ENCODE assay signal across 8 cellular contexts in the genomic region with DNA sequence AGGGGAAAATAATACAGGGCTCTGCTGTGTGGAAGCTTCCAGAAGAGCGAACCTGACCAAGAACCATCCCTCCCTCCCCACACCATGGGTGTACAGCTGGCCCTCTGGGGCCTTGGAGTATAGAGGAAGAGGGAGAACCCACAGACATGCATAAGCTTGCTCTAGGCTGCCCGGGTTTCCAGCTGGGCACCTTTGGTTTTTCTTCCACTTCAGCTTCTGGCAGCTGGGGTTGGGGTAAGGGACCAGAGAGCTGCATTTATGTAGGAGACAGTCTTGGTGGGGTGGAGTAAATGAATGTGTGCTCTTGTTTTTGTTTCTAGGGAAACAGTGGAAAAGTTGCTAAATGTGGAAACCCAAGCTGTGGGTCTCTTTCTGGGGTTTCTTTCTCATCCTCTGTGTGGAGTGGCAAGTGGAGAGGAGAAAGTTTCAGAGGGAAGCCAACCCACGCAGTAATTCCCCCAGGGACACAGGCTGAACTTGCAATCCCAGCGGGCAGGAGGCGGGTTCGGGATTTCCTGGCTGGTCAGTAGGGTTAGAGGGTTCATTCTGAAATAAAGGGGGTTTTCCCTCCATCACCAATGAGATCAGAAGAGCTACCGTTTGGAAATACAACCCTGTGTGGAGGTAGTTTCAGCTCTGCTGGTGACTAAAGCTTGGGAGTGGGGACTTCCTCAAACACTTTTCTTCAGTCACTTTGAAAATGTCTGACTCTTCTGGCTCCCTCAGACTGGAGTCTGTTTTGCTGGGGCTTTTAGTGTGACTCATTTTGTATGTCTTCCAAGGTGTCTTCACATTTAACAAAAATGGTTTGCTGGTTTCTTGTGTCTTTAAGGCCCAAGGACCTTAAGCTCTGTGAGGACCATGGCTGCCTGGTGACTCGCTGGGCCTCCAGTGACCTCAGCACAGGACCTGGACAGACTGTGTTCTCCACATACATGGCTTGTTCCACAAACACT. TPM values are rescaled to one million over a fixed set of nuclear protein-coding genes. Genes with fewer than 3 reads are reported as not detected.
A peak's percentile ranks its signal among the peaks of the same experiment; 100 is the strongest.
DNase-seq lines count a peak whose midpoint lies in the region; ATAC-seq and TF ChIP-seq lines count a peak whose summit lies in the region.

No MANE protein-coding gene starts in this region.

- peaks cover 4 to 5% of the 10 kb centered on the region in 2 donors for H3K36me3 Mint-ChIP-seq in activated naive CD4-positive, alpha-beta T cell treated with anti-CD3 and anti-CD28 coated beads, Interleukin-2, amount 50 U/mL, for 72 hours

- DNase-seq in AG10803 (ENCODE audit: low read depth) (peak; percentile 68), lung microvascular endothelial cell (ENCODE audit: low read depth in 2 of 2) (peak; percentile 40 to 71), retina (no peak), NAMALWA (ENCODE audit: low spot score) (no peak)
- DNase-seq in activated naive CD4-positive, alpha-beta T cell treated with anti-CD3 and anti-CD28 coated beads, Interleukin-2, amount 50 U/mL, for 72 hours (ENCODE audit: low spot score in 2 of 2): peak; percentile 32 to 87

- H3K27ac Mint-ChIP-seq in activated naive CD4-positive, alpha-beta T cell treated with anti-CD3 and anti-CD28 coated beads, Interleukin-2, amount 50 U/mL, for 72 hours: peak overlapping the region; percentile 94 to 97

- peak; percentile 35 for ATAC-seq in GM19043 (IDR thresholded peaks at IDR 0.05; ENCODE audit: low read depth, unreplicated experiment)
- ATAC-seq in HG03439 (IDR thresholded peaks at IDR 0.05; ENCODE audit: unreplicated experiment): peak; percentile 52
- peak; percentile 88 to 90 for ATAC-seq in activated naive CD4-positive, alpha-beta T cell treated with anti-CD3 and anti-CD28 coated beads, Interleukin-2, amount 50 U/mL, for 72 hours
- ATAC-seq in HG03521 (IDR thresholded peaks at IDR 0.05; ENCODE audit: unreplicated experiment): no peak

- H3K4me3 ChIP-seq in AG10803 (ENCODE audit: low read length): no peak overlapping the region

- H3K9me3 Mint-ChIP-seq in activated naive CD4-positive, alpha-beta T cell treated with anti-CD3 and anti-CD28 coated beads, Interleukin-2, amount 50 U/mL, for 72 hours: no peaks in the 10 kb centered on the region

- no peak for TF ChIP-seq CTCF in AG10803 (conservative IDR thresholded peaks at IDR 0.05; ENCODE audit: low read length)

RNA-seq across cellular contexts. Expression of gene SRGN, which starts 22.2 kb away (rescaled TPM):
- total RNA-seq in activated naive CD4-positive, alpha-beta T cell treated with anti-CD3 and anti-CD28 coated beads, Interleukin-2, amount 50 U/mL, for 72 hours: 100 to 1,000 TPM; 150 to 490 TPM
- 227 and 408 TPM in 2 replicates for total RNA-seq in lung microvascular endothelial cell

RNA-seq across cellular contexts. Expression of gene VPS26A, which starts 58.3 kb away (rescaled TPM):
- 10 to 100 TPM; 33.5 to 66.0 TPM for total RNA-seq in activated naive CD4-positive, alpha-beta T cell treated with anti-CD3 and anti-CD28 coated beads, Interleukin-2, amount 50 U/mL, for 72 hours
- total RNA-seq in lung microvascular endothelial cell: 24.6 and 29.0 TPM in 2 replicates

Comparison
In these comparisons a context has a peak if more than half of its experiments do, and no peak if none do; other contexts are left out.
1. DNase-seq: peak in AG10803 (single experiment), activated naive CD4-positive, alpha-beta T cell treated with anti-CD3 and anti-CD28 coated beads, Interleukin-2, amount 50 U/mL, for 72 hours (2 of 2) and lung microvascular endothelial cell (2 of 2); none in retina (single experiment) and NAMALWA (single experiment).